ENCODE assay signal across 8 cellular contexts in genomic region chr6:106510090-106510970, GRCh38.
DNase-seq lines count a peak whose midpoint lies in the region; ATAC-seq and TF ChIP-seq lines count a peak whose summit lies in the region.

No MANE protein-coding gene starts in this region.

- intact Hi-C loops in lower lobe of right lung (cut with DNase I) = no loop called here

- H3K27ac ChIP-seq in coronary artery (no peak overlapping the region), lower lobe of right lung (no peak overlapping the region)

- H3K36me3 ChIP-seq in lower lobe of right lung = no peaks in the 10 kb centered on the region

- no peaks in the 10 kb centered on the region for H3K9me3 ChIP-seq in lower lobe of right lung

- TF ChIP-seq CTCF in NB4 (IDR thresholded peaks at IDR 0.05; ENCODE audit: low read depth, low read length) (no peak), coronary artery (IDR thresholded peaks at IDR 0.05) (no peak), lower lobe of right lung (IDR thresholded peaks at IDR 0.05) (no peak)

- ATAC-seq in lower lobe of right lung (peak; percentile 63 to 68), HG02970 (IDR thresholded peaks at IDR 0.05; ENCODE audit: low FRiP score, unreplicated experiment) (no peak)

- H3K27me3 ChIP-seq in lower lobe of right lung (ENCODE audit: low read depth) = peaks cover 5% of the 10 kb centered on the region

- no peak for TF ChIP-seq POLR2A in NB4 (IDR thresholded peaks at IDR 0.05; ENCODE audit: extremely low read depth, insufficient read length)

- H3K4me3 ChIP-seq in NB4 (ENCODE audit: low read depth, low read length) (peak overlapping the region; percentile 69), coronary artery (peak overlapping the region; percentile 67), lower lobe of right lung (peak overlapping the region; percentile 84)

- H3K4me1 ChIP-seq in lower lobe of right lung = peaks cover 48% of the 10 kb centered on the region

- DNase-seq in DMS153 treated with DMSO at 0.1 percent for 48 hours (lab: John Stamatoyannopoulos, UW; ENCODE audit: unreplicated experiment) (peak; percentile 58), H4 (ENCODE audit: low spot score) (peak; percentile 5), NB4 (ENCODE audit: low read depth) (peak; percentile 94), coronary artery (ENCODE audit: low spot score) (no peak), lower lobe of right lung (peak; percentile 89)
- peak; percentile 44 for DNase-seq in activated CD4-positive, CD25-positive, alpha-beta regulatory T cell treated with anti-CD3 and anti-CD28 coated beads, Interleukin-2, amount 50 U/mL, for 16 hours (ENCODE audit: low read depth, low spot score)
- peak; percentile 46 to 53 for DNase-seq in stimulated activated CD8-positive, alpha-beta memory T cell treated with anti-CD3 and anti-CD28 coated beads, Interleukin-4, amount 100 ng/mL, for 4 hours (ENCODE audit: low read depth in 2 of 2, low spot score in 1 of 2)
